Comparison of ENCODE assay signal across 13 cellular contexts in the genomic region with DNA sequence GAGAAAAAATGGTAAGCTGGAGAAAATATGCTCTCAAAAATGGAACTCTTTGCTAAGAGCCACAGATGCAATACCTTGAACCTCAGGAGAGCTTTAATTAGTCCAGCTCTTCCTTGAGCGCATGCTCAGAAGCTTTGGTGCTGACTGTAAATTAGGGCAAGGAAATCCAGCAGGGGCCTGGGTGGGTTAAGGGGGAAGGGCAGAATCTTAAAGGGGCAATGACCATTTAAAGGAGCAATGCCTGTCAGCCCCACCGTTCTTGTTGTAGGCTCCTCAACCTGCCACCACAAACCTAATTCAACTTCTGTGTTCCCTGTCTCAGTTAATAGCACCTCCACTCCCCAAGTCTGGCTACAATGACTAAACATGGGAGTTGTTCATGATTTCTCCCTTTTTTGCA. TPM values are rescaled to one million over a fixed set of nuclear protein-coding genes. Genes with fewer than 3 reads are reported as not detected.
DNase-seq lines count a peak whose midpoint lies in the region; ATAC-seq and TF ChIP-seq lines count a peak whose summit lies in the region.
"Had no signal": no experiment of that assay in that cellular context is flagged by ENCODE, and none has a peak within 500 bp of the region (broad histone marks: within the 10 kb centered on the region; RNA-seq: fewer than 3 reads in every experiment).

No MANE protein-coding gene starts in this region.

- ATAC-seq in WTC11 (peak; percentile 100), HG03469 (IDR thresholded peaks at IDR 0.05; ENCODE audit: unreplicated experiment) (no peak), HG03442 (IDR thresholded peaks at IDR 0.05; ENCODE audit: unreplicated experiment) (no peak)

- no peak overlapping the region for H4K5ac ChIP-seq in mesendoderm (ENCODE audit: low read length)

- H3K56ac ChIP-seq in mesendoderm (ENCODE audit: low read length): no peak overlapping the region

- H2BK15ac ChIP-seq in mesendoderm (replicated peaks; ENCODE audit: low read depth): no peak overlapping the region

- TF ChIP-seq CTCF in GM12865 (IDR thresholded peaks at IDR 0.05; ENCODE audit: insufficient read depth, low read depth, low read length, missing control alignments) (no peak), WTC11 (IDR thresholded peaks at IDR 0.05) (no peak)

- H3K27ac Mint-ChIP-seq in WTC11: peak overlapping the region; percentile 7; the same call in 1 of the 2 replicates
- H3K27ac Mint-ChIP-seq: CD8-positive, alpha-beta memory T cell had no signal

- H3K4me3 ChIP-seq in GM12865 (ENCODE audit: low read depth, low read length) (no peak overlapping the region), mesendoderm (ENCODE audit: low read length) (no peak overlapping the region)
- H3K4me3 ChIP-seq: colonic mucosa, Peyer's patch, suprapubic skin had no signal

- H2BK120ac ChIP-seq in mesendoderm (ENCODE audit: low read depth, low read length): no peak overlapping the region

- POLR2A ChIA-PET in WTC11 (lab: Charles Lee): no interaction called here

- peaks cover 22% of the 10 kb centered on the region for H3K4me1 Mint-ChIP-seq in WTC11
- H3K4me1 Mint-ChIP-seq: CD8-positive, alpha-beta memory T cell had no signal

- no peaks in the 10 kb centered on the region for H3K79me2 ChIP-seq in mesendoderm (ENCODE audit: control insufficient read depth, insufficient read depth, low read length)

- no peaks in the 10 kb centered on the region for H3K36me3 Mint-ChIP-seq in WTC11
- H3K36me3 Mint-ChIP-seq: CD8-positive, alpha-beta memory T cell had no signal

- no peak overlapping the region for H2AK5ac ChIP-seq in mesendoderm (ENCODE audit: low read length)

- H3K9ac ChIP-seq in mesendoderm (ENCODE audit: low read length): no peak overlapping the region

- H3K27ac ChIP-seq in mesendoderm (ENCODE audit: low read depth, low read length): no peak overlapping the region
- H3K27ac ChIP-seq: colonic mucosa, Peyer's patch, suprapubic skin had no signal

- H3K4ac ChIP-seq in mesendoderm (ENCODE audit: low read depth, low read length): no peak overlapping the region

- no peak overlapping the region for H3K4me2 ChIP-seq in mesendoderm (ENCODE audit: low read length)

- H3K4me3 Mint-ChIP-seq in WTC11: no peak overlapping the region
- H3K4me3 Mint-ChIP-seq: CD8-positive, alpha-beta memory T cell had no signal

- no CpG with 5 or more reads among the region's 2 CpGs for WGBS in mesendoderm (ENCODE audit: extremely low coverage, insufficient coverage, low lambda C conversion rate)

- DNase-seq in GM12865 (ENCODE audit: low read depth) (peak; percentile 27), MV-4-11 (lab: John Stamatoyannopoulos, UW) (peak; percentile 4), WTC11 (ENCODE audit: low spot score) (peak; percentile 74), mesendoderm (peak; percentile 96), HuH-7 (ENCODE audit: low spot score) (no peak), RKO (ENCODE audit: low spot score) (no peak)
- DNase-seq: CD8-positive, alpha-beta memory T cell; colonic mucosa; NCI-H187; Peyer's patch had no signal

- no peaks in the 10 kb centered on the region for H3K79me1 ChIP-seq in mesendoderm (ENCODE audit: low read length)

- H2BK5ac ChIP-seq in mesendoderm (ENCODE audit: low read length): no peak overlapping the region

- H3K9me3 Mint-ChIP-seq in WTC11: no peaks in the 10 kb centered on the region

- no peaks in the 10 kb centered on the region for H3K36me3 ChIP-seq in mesendoderm (ENCODE audit: control insufficient read depth, insufficient read depth, low read length)
- H3K36me3 ChIP-seq: colonic mucosa, Peyer's patch, suprapubic skin had no signal

- H3K23ac ChIP-seq in mesendoderm (ENCODE audit: low read length): no peak overlapping the region

- no peaks in the 10 kb centered on the region for H3K27me3 ChIP-seq in mesendoderm (ENCODE audit: insufficient read depth, low read length, poor library complexity)
- H3K27me3 ChIP-seq: colonic mucosa, Peyer's patch, suprapubic skin had no signal

- CTCF ChIA-PET in WTC11 (lab: Charles Lee): interaction anchor here (0.5 to 2.4 kb wide), 4 partner anchors 11 to 1556 kb away, joined by 3 to 15 read pairs (median 4); no protein-coding TSS in a partner anchor

- peak overlapping the region; percentile 60 for H3K18ac ChIP-seq in mesendoderm (ENCODE audit: low read length)

- H3K4me1 ChIP-seq in mesendoderm (ENCODE audit: control insufficient read depth, low read depth, low read length): peaks cover 2% of the 10 kb centered on the region
- H3K4me1 ChIP-seq: colonic mucosa, Peyer's patch, suprapubic skin had no signal

- no peak overlapping the region for H4K8ac ChIP-seq in mesendoderm (ENCODE audit: low read depth, low read length)

- H3K27me3 Mint-ChIP-seq in WTC11 (ENCODE audit: low read depth): no peaks in the 10 kb centered on the region

TF ChIP-seq in WTC11, 78 proteins besides CTCF, POLR2A, EP300 and RAD21:
- TF ChIP-seq, protein P1, sequence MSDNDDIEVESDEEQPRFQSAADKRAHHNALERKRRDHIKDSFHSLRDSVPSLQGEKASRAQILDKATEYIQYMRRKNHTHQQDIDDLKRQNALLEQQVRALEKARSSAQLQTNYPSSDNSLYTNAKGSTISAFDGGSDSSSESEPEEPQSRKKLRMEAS (CRISPR knock-in tag; IDR thresholded peaks at IDR 0.05): peak; percentile 21; the same call in 1 of the 2 replicates
- TF ChIP-seq, protein P2, sequence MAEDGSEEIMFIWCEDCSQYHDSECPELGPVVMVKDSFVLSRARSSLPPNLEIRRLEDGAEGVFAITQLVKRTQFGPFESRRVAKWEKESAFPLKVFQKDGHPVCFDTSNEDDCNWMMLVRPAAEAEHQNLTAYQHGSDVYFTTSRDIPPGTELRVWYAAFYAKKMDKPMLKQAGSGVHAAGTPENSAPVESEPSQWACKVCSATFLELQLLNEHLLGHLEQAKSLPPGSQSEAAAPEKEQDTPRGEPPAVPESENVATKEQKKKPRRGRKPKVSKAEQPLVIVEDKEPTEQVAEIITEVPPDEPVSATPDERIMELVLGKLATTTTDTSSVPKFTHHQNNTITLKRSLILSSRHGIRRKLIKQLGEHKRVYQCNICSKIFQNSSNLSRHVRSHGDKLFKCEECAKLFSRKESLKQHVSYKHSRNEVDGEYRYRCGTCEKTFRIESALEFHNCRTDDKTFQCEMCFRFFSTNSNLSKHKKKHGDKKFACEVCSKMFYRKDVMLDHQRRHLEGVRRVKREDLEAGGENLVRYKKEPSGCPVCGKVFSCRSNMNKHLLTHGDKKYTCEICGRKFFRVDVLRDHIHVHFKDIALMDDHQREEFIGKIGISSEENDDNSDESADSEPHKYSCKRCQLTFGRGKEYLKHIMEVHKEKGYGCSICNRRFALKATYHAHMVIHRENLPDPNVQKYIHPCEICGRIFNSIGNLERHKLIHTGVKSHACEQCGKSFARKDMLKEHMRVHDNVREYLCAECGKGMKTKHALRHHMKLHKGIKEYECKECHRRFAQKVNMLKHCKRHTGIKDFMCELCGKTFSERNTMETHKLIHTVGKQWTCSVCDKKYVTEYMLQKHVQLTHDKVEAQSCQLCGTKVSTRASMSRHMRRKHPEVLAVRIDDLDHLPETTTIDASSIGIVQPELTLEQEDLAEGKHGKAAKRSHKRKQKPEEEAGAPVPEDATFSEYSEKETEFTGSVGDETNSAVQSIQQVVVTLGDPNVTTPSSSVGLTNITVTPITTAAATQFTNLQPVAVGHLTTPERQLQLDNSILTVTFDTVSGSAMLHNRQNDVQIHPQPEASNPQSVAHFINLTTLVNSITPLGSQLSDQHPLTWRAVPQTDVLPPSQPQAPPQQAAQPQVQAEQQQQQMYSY (CRISPR knock-in tag; IDR thresholded peaks at IDR 0.05): peak; percentile 55; the same call in 1 of the 2 replicates
- TF ChIP-seq, protein P3, sequence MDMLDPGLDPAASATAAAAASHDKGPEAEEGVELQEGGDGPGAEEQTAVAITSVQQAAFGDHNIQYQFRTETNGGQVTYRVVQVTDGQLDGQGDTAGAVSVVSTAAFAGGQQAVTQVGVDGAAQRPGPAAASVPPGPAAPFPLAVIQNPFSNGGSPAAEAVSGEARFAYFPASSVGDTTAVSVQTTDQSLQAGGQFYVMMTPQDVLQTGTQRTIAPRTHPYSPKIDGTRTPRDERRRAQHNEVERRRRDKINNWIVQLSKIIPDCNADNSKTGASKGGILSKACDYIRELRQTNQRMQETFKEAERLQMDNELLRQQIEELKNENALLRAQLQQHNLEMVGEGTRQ (CRISPR knock-in tag; IDR thresholded peaks at IDR 0.05): no peak
- TF ChIP-seq JAZF1 (CRISPR knock-in tag; IDR thresholded peaks at IDR 0.05): no peak

RNA-seq across cellular contexts. Expression of a gene that starts 6.8 kb away (rescaled TPM):
- 3.5 to 4.5 TPM (median 4.3 TPM) in 3 replicates for total RNA-seq in WTC11 (2021)
- polyA plus RNA-seq in mesendoderm (2013, experiment 1 of 2): 1.4 TPM
- 1.6 TPM for polyA plus RNA-seq in mesendoderm (2013, experiment 2 of 2)
- polyA plus RNA-seq: CD8-positive, alpha-beta memory T cell had no signal

Comparison
In these comparisons a context has a peak if more than half of its experiments do, and no peak if none do; other contexts are left out.
1. DNase-seq: peak in GM12865 (single experiment), MV-4-11 (single experiment), WTC11 (single experiment) and mesendoderm (single experiment); none in HuH-7 (single experiment) and RKO (single experiment).